In genomic region chr1:207024202-207025143, GRCh38 we compare ENCODE assay signal across 11 cellular contexts. TPM values are rescaled to one million over a fixed set of nuclear protein-coding genes. Genes with fewer than 3 reads are reported as not detected.
A peak's percentile ranks its signal among the peaks of the same experiment; 100 is the strongest.
DNase-seq lines count a peak whose midpoint lies in the region; ATAC-seq, FAIRE-seq and TF ChIP-seq lines count a peak whose summit lies in the region.
"Had no signal": no experiment of that assay in that cellular context is flagged by ENCODE, and none has a peak within 500 bp of the region (broad histone marks: within the 10 kb centered on the region; RNA-seq: fewer than 3 reads in every experiment).

No MANE protein-coding gene starts in this region.

- no peaks in the 10 kb centered on the region for H3K36me3 Mint-ChIP-seq in activated CD4-positive, alpha-beta memory T cell treated with anti-CD3 and anti-CD28 coated beads for 36 hours
- no peaks in the 10 kb centered on the region for H3K36me3 Mint-ChIP-seq in activated CD4-positive, alpha-beta memory T cell treated with anti-CD3 and anti-CD28 coated beads, Interleukin-2, amount 10 ng/mL, durations not matched to agents 7 days and 5 days (ENCODE audit: low read depth)

- WGBS in urinary bladder = 53% methylated on average over 18 of the region's 18 CpGs

- no peaks in the 10 kb centered on the region for H3K9me3 ChIP-seq in lower lobe of right lung

- intact Hi-C loops in activated CD4-positive, alpha-beta memory T cell treated with anti-CD3 and anti-CD28 coated beads for 36 hours (cut with micrococcal nuclease) = no loop called here
- intact Hi-C loops in lower lobe of right lung (cut with DNase I) = no loop called here

- H3K4me3 ChIP-seq in bronchial epithelial cell (ENCODE audit: low read depth, low read length) (no peak overlapping the region), lower lobe of right lung (peak overlapping the region; percentile 17), urinary bladder (ENCODE audit: low read depth, low read length) (no peak overlapping the region)

- H3K27me3 ChIP-seq in bronchial epithelial cell (ENCODE audit: control insufficient read depth, insufficient read depth, low read length) (no peaks in the 10 kb centered on the region), lower lobe of right lung (ENCODE audit: low read depth) (no peaks in the 10 kb centered on the region)

- H3K27ac ChIP-seq in lower lobe of right lung (peak overlapping the region; percentile 85), urinary bladder (ENCODE audit: low read depth) (peak overlapping the region; percentile 53)

- H3K36me3 ChIP-seq in bronchial epithelial cell (ENCODE audit: control insufficient read depth, insufficient read depth, low read length) = peaks cover 18% of the 10 kb centered on the region
- H3K36me3 ChIP-seq in lower lobe of right lung = peaks cover 10% of the 10 kb centered on the region
- no peaks in the 10 kb centered on the region for H3K36me3 ChIP-seq in urinary bladder (ENCODE audit: insufficient read depth)

- H3K4me3 Mint-ChIP-seq in activated CD4-positive, alpha-beta memory T cell treated with anti-CD3 and anti-CD28 coated beads for 36 hours = no peak overlapping the region
- H3K4me3 Mint-ChIP-seq in activated CD4-positive, alpha-beta memory T cell treated with anti-CD3 and anti-CD28 coated beads, Interleukin-2, amount 10 ng/mL, durations not matched to agents 7 days and 5 days = no peak overlapping the region

- FAIRE-seq in bronchial epithelial cell (lab: Jason Lieb, UNC) = no peak

- peak; percentile 5 to 52 for ATAC-seq in lower lobe of right lung
- ATAC-seq in HG03108 (IDR thresholded peaks at IDR 0.05; ENCODE audit: unreplicated experiment) = no peak

- H3K27me3 Mint-ChIP-seq in activated CD4-positive, alpha-beta memory T cell treated with anti-CD3 and anti-CD28 coated beads for 36 hours = peaks cover 20% of the 10 kb centered on the region
- peaks cover 28% of the 10 kb centered on the region for H3K27me3 Mint-ChIP-seq in activated CD4-positive, alpha-beta memory T cell treated with anti-CD3 and anti-CD28 coated beads, Interleukin-2, amount 10 ng/mL, durations not matched to agents 7 days and 5 days

- H3K4me1 ChIP-seq in lower lobe of right lung = peaks cover 58% of the 10 kb centered on the region
- H3K4me1 ChIP-seq in urinary bladder (ENCODE audit: insufficient read depth) = peaks cover 2% of the 10 kb centered on the region

- H3K27ac Mint-ChIP-seq in activated CD4-positive, alpha-beta memory T cell treated with anti-CD3 and anti-CD28 coated beads for 36 hours = no peak overlapping the region
- no peak overlapping the region for H3K27ac Mint-ChIP-seq in activated CD4-positive, alpha-beta memory T cell treated with anti-CD3 and anti-CD28 coated beads, Interleukin-2, amount 10 ng/mL, durations not matched to agents 7 days and 5 days

- H3K9me3 Mint-ChIP-seq in activated CD4-positive, alpha-beta memory T cell treated with anti-CD3 and anti-CD28 coated beads for 36 hours = no peaks in the 10 kb centered on the region
- H3K9me3 Mint-ChIP-seq in activated CD4-positive, alpha-beta memory T cell treated with anti-CD3 and anti-CD28 coated beads, Interleukin-2, amount 10 ng/mL, durations not matched to agents 7 days and 5 days = no peaks in the 10 kb centered on the region

- no peak for TF ChIP-seq CTCF in bronchial epithelial cell (IDR thresholded peaks at IDR 0.05; ENCODE audit: insufficient read depth, low read length, severe bottlenecking)
- TF ChIP-seq CTCF in lower lobe of right lung (IDR thresholded peaks at IDR 0.05) = no peak

- CTCF ChIA-PET in activated CD4-positive, alpha-beta memory T cell treated with anti-CD3 and anti-CD28 coated beads for 36 hours (lab: Charles Lee) = no interaction called here
- CTCF ChIA-PET in activated CD4-positive, alpha-beta memory T cell treated with anti-CD3 and anti-CD28 coated beads, Interleukin-2, amount 10 ng/mL, durations not matched to agents 7 days and 5 days (lab: Charles Lee) = no interaction called here

- POLR2A ChIA-PET in activated CD4-positive, alpha-beta memory T cell treated with anti-CD3 and anti-CD28 coated beads for 36 hours (lab: Charles Lee) = no interaction called here
- POLR2A ChIA-PET in activated CD4-positive, alpha-beta memory T cell treated with anti-CD3 and anti-CD28 coated beads, Interleukin-2, amount 10 ng/mL, durations not matched to agents 7 days and 5 days (lab: Charles Lee) = no interaction called here

- H3K4me1 Mint-ChIP-seq in activated CD4-positive, alpha-beta memory T cell treated with anti-CD3 and anti-CD28 coated beads for 36 hours (ENCODE audit: low read depth) = no peaks in the 10 kb centered on the region
- H3K4me1 Mint-ChIP-seq in activated CD4-positive, alpha-beta memory T cell treated with anti-CD3 and anti-CD28 coated beads, Interleukin-2, amount 10 ng/mL, durations not matched to agents 7 days and 5 days = peaks cover 3% of the 10 kb centered on the region

- DNase-seq in activated CD4-positive, alpha-beta memory T cell treated with anti-CD3 and anti-CD28 coated beads for 36 hours = peak; percentile 22
- DNase-seq in activated CD4-positive, alpha-beta memory T cell treated with anti-CD3 and anti-CD28 coated beads, Interleukin-2, amount 10 ng/mL, durations not matched to agents 7 days and 5 days = no peak
- peak; percentile 80 for DNase-seq in bronchial epithelial cell (ENCODE audit: low read depth)
- DNase-seq in lower lobe of right lung = no peak
- DNase-seq in amniotic stem cell (lab: John Stamatoyannopoulos, UW) = no peak
- DNase-seq in putamen (ENCODE audit: low spot score) = no peak
- DNase-seq: amygdala, NCI-H1105 treated with DMSO at 0.1 percent for 48 hours had no signal

RNA-seq across cellular contexts. Expression of gene C1orf116, which starts 8.1 kb away (rescaled TPM):
- total RNA-seq in activated CD4-positive, alpha-beta memory T cell treated with anti-CD3 and anti-CD28 coated beads for 36 hours = not detected
- under 1 TPM in 1 of 2 experiments, not detected in 1; 0.08 TPM for total RNA-seq in activated CD4-positive, alpha-beta memory T cell treated with anti-CD3 and anti-CD28 coated beads, Interleukin-2, amount 10 ng/mL, durations not matched to agents 7 days and 5 days
- 20.0 and 29.6 TPM in 2 replicates for total RNA-seq in bronchial epithelial cell
- total RNA-seq in lower lobe of right lung = 123 TPM
- 6.2 TPM for total RNA-seq in urinary bladder
- 2.7 TPM for polyA plus RNA-seq in urinary bladder
- total RNA-seq: T-helper 2 cell treated with Interferon-gamma antibody and Interleukin-4, amounts not matched to agents 100 ng/mL and 5 ng/mL, for 36 hours had no signal

RNA-seq across cellular contexts. Expression of gene YOD1, which starts 26.5 kb away (rescaled TPM):
- 1 to 10 TPM; 6.3 to 7.2 TPM for total RNA-seq in activated CD4-positive, alpha-beta memory T cell treated with anti-CD3 and anti-CD28 coated beads for 36 hours
- total RNA-seq in activated CD4-positive, alpha-beta memory T cell treated with anti-CD3 and anti-CD28 coated beads, Interleukin-2, amount 10 ng/mL, durations not matched to agents 7 days and 5 days = 1 to 10 TPM; 9.1 to 9.4 TPM
- 12.8 and 15.3 TPM in 2 replicates for total RNA-seq in bronchial epithelial cell
- total RNA-seq in lower lobe of right lung = 7.9 TPM
- 18.1 TPM for total RNA-seq in urinary bladder
- 2.8 TPM for polyA plus RNA-seq in urinary bladder

RNA-seq across cellular contexts. Expression of gene PFKFB2, which starts 28.6 kb away (rescaled TPM):
- 1 to 10 TPM; 2.1 to 2.5 TPM for total RNA-seq in activated CD4-positive, alpha-beta memory T cell treated with anti-CD3 and anti-CD28 coated beads for 36 hours
- total RNA-seq in activated CD4-positive, alpha-beta memory T cell treated with anti-CD3 and anti-CD28 coated beads, Interleukin-2, amount 10 ng/mL, durations not matched to agents 7 days and 5 days = 1 to 10 TPM; 1.5 to 1.7 TPM
- 36.9 and 63.2 TPM in 2 replicates for total RNA-seq in bronchial epithelial cell
- 41.5 TPM for total RNA-seq in lower lobe of right lung
- 9.3 TPM for total RNA-seq in urinary bladder
- 3.4 TPM for polyA plus RNA-seq in urinary bladder

RNA-seq across cellular contexts. Expression of gene FCAMR, which starts 54.2 kb away (rescaled TPM):
- not detected for total RNA-seq in activated CD4-positive, alpha-beta memory T cell treated with anti-CD3 and anti-CD28 coated beads for 36 hours
- total RNA-seq in activated CD4-positive, alpha-beta memory T cell treated with anti-CD3 and anti-CD28 coated beads, Interleukin-2, amount 10 ng/mL, durations not matched to agents 7 days and 5 days = not detected
- not detected in 2 replicates for total RNA-seq in bronchial epithelial cell
- total RNA-seq in lower lobe of right lung = not detected
- not detected for total RNA-seq in urinary bladder
- polyA plus RNA-seq in urinary bladder = not detected

Comparison
In these comparisons a context has a peak if more than half of its experiments do, and no peak if none do; other contexts are left out.
1. DNase-seq: peak in activated CD4-positive, alpha-beta memory T cell treated with anti-CD3 and anti-CD28 coated beads for 36 hours (single experiment) and bronchial epithelial cell (single experiment); none in activated CD4-positive, alpha-beta memory T cell treated with anti-CD3 and anti-CD28 coated beads, Interleukin-2, amount 10 ng/mL, durations not matched to agents 7 days and 5 days (single experiment), lower lobe of right lung (single experiment), amniotic stem cell (single experiment) and putamen (single experiment).